Comparison of ENCODE assay signal across 1 cellular context in genomic region chr4:10075953-10076391, GRCh38.
A peak's percentile ranks its signal among the peaks of the same experiment; 100 is the strongest.
TF ChIP-seq lines count a peak whose summit lies in the region.

No MANE protein-coding gene starts in this region.

TF ChIP-seq in GM12878, 131 proteins besides CTCF, POLR2A, EP300 and RAD21:
- TF ChIP-seq POLR2AphosphoS5 (IDR thresholded peaks at IDR 0.05; ENCODE audit: low read length) = peak; percentile 57; the same call in 1 of the 2 replicates
- TF ChIP-seq NFIC (IDR thresholded peaks at IDR 0.05; ENCODE audit: low read depth, low read length) = no peak
- TF ChIP-seq WRNIP1 (IDR thresholded peaks at IDR 0.05; ENCODE audit: borderline replicate concordance, low read depth, low read length) = no peak
- no peak for TF ChIP-seq RELB (IDR thresholded peaks at IDR 0.05; ENCODE audit: low read depth)
- no peak for TF ChIP-seq ETV6 (conservative IDR thresholded peaks at IDR 0.05 in 1 of 2, IDR thresholded peaks at IDR 0.05 in 1 of 2; ENCODE audit: borderline replicate concordance in 1 of 2, low read depth in 1 of 2)
- 0 out of 2 replicates have a peak, but pooled peaks have one; percentile 40 for TF ChIP-seq SMAD5 (IDR thresholded peaks at IDR 0.05; ENCODE audit: low read depth)
